In the genomic region with DNA sequence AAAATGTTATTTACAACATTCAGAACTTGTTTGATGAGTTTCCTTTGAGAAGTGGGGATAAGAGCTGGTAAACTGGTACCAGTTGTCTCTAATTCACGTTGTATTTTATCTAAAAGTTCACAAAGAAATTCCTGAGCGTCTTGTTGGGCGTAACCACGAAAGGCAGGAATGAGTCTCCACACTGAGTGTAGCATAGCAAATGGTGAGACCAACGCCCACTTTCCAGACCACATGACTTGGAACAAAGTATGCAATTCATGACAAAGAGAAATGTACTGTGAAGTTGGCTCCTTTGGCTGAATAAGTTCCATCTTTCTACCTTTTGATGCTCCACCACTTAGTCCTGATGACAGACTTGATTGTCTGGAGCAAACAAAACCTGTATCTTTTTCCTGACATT, we compare ENCODE assay signal across 16 cellular contexts. TPM values are rescaled to one million over a fixed set of nuclear protein-coding genes. Genes with fewer than 3 reads are reported as not detected.
DNase-seq lines count a peak whose midpoint lies in the region; ATAC-seq, FAIRE-seq and TF ChIP-seq lines count a peak whose summit lies in the region.
"Had no signal": no experiment of that assay in that cellular context is flagged by ENCODE, and none has a peak within 500 bp of the region (broad histone marks: within the 10 kb centered on the region; RNA-seq: fewer than 3 reads in every experiment).

No MANE protein-coding gene starts in this region.

- DNase-seq in AG20443 (ENCODE audit: low spot score) (peak; percentile 47), H54 (ENCODE audit: insufficient read length, low spot score) (no peak), astrocyte (ENCODE audit: low read depth) (peak; percentile 72), islet precursor cell (peak; percentile 71), head of caudate nucleus (no peak)
- DNase-seq: endodermal cell, NCI-H1105, Peyer's patch, T1000, testis had no signal

- peaks cover 1% of the 10 kb centered on the region for H3K36me3 Mint-ChIP-seq in astrocyte (ENCODE audit: low read depth, unreplicated experiment)

- no peak for TF ChIP-seq POLR2A in H54 (IDR thresholded peaks at IDR 0.05; ENCODE audit: low read depth, low read length)

- intact Hi-C loops in head of caudate nucleus (cut with DNase I) = loop anchor here (5.0 kb wide), 1 partner anchor 416 kb away; no protein-coding TSS in a partner anchor

- no peak for ATAC-seq in HG02970 (IDR thresholded peaks at IDR 0.05; ENCODE audit: low FRiP score, unreplicated experiment)
- ATAC-seq in GM18519 (IDR thresholded peaks at IDR 0.05; ENCODE audit: low FRiP score, unreplicated experiment) = no peak
- no peak for ATAC-seq in activated CD4-positive, CD25-positive, alpha-beta regulatory T cell treated with anti-CD3 and anti-CD28 coated beads, Interleukin-2, amount 50 U/mL, for 24 hours

- TF ChIP-seq CTCF in astrocyte (IDR thresholded peaks at IDR 0.05; ENCODE audit: insufficient read depth, low read depth, low read length) = no peak

- H3K4me3 Mint-ChIP-seq in astrocyte (ENCODE audit: unreplicated experiment) = no peak overlapping the region
- H3K4me3 Mint-ChIP-seq: endodermal cell had no signal

- no peaks in the 10 kb centered on the region for H3K36me3 ChIP-seq in astrocyte (ENCODE audit: insufficient read depth, low read length)
- H3K36me3 ChIP-seq: ascending aorta, Peyer's patch, prostate gland had no signal

- H3K9me3 ChIP-seq in astrocyte (ENCODE audit: insufficient read depth, low read depth, low read length) = no peaks in the 10 kb centered on the region
- H3K9me3 ChIP-seq: ascending aorta, Peyer's patch, prostate gland, testis had no signal

- peaks cover 6% of the 10 kb centered on the region for H3K4me1 ChIP-seq in astrocyte (ENCODE audit: insufficient read depth, low read length)
- H3K4me1 ChIP-seq: ascending aorta, Peyer's patch, prostate gland, testis had no signal

- H3K4me3 ChIP-seq in astrocyte (ENCODE audit: insufficient read depth, low read depth, low read length) = no peak overlapping the region
- H3K4me3 ChIP-seq: ascending aorta, Peyer's patch, prostate gland, testis had no signal

- H3K9me3 Mint-ChIP-seq in astrocyte (ENCODE audit: unreplicated experiment) = no peaks in the 10 kb centered on the region
- H3K9me3 Mint-ChIP-seq: endodermal cell had no signal

- H3K27ac Mint-ChIP-seq in astrocyte (ENCODE audit: unreplicated experiment) = peak overlapping the region; percentile 70
- H3K27ac Mint-ChIP-seq: endodermal cell had no signal

- no peak overlapping the region for H3K27ac ChIP-seq in astrocyte (ENCODE audit: low read depth, low read length)
- H3K27ac ChIP-seq: ascending aorta, Peyer's patch, prostate gland, testis had no signal

- peaks cover 17% of the 10 kb centered on the region for H3K4me1 Mint-ChIP-seq in astrocyte (ENCODE audit: low read depth, unreplicated experiment)

- peak overlapping the region; percentile 57 for H2AFZ ChIP-seq in astrocyte (ENCODE audit: low read depth, low read length)

- H3K9ac ChIP-seq in astrocyte (ENCODE audit: low read length) = no peak overlapping the region

- H3K4me2 ChIP-seq in astrocyte (ENCODE audit: low read length) = peak overlapping the region; percentile 12

- H3K27me3 ChIP-seq in astrocyte (ENCODE audit: insufficient read depth, low read length) = no peaks in the 10 kb centered on the region
- H3K27me3 ChIP-seq: ascending aorta, Peyer's patch, testis had no signal

- FAIRE-seq in H54 (lab: Jason Lieb, UNC) = peak; percentile 93
- no peak for FAIRE-seq in astrocyte (lab: Jason Lieb, UNC)

- H4K20me1 ChIP-seq in astrocyte (ENCODE audit: insufficient read depth, low read length) = no peaks in the 10 kb centered on the region

- H3K27me3 Mint-ChIP-seq in astrocyte (ENCODE audit: low read depth, unreplicated experiment) = no peaks in the 10 kb centered on the region

- no peaks in the 10 kb centered on the region for H3K79me2 ChIP-seq in astrocyte (ENCODE audit: insufficient read depth, low read length)

RNA-seq across cellular contexts. Expression of gene USP44, which starts 18.4 kb away (rescaled TPM):
- total RNA-seq in astrocyte = 4.3 and 5.4 TPM in 2 replicates
- total RNA-seq: NCI-H460 had no signal

RNA-seq across cellular contexts. Expression of gene METAP2, which starts 58.9 kb away (rescaled TPM):
- 81.6 and 83.2 TPM in 2 replicates for total RNA-seq in astrocyte

Comparison
In these comparisons a context has a peak if more than half of its experiments do, and no peak if none do; other contexts are left out.
1. DNase-seq: peak in AG20443 (single experiment), astrocyte (single experiment) and islet precursor cell (single experiment); none in H54 (single experiment) and head of caudate nucleus (0 of 42).